Comparison of ENCODE assay signal across 1 cellular context in the genomic region with DNA sequence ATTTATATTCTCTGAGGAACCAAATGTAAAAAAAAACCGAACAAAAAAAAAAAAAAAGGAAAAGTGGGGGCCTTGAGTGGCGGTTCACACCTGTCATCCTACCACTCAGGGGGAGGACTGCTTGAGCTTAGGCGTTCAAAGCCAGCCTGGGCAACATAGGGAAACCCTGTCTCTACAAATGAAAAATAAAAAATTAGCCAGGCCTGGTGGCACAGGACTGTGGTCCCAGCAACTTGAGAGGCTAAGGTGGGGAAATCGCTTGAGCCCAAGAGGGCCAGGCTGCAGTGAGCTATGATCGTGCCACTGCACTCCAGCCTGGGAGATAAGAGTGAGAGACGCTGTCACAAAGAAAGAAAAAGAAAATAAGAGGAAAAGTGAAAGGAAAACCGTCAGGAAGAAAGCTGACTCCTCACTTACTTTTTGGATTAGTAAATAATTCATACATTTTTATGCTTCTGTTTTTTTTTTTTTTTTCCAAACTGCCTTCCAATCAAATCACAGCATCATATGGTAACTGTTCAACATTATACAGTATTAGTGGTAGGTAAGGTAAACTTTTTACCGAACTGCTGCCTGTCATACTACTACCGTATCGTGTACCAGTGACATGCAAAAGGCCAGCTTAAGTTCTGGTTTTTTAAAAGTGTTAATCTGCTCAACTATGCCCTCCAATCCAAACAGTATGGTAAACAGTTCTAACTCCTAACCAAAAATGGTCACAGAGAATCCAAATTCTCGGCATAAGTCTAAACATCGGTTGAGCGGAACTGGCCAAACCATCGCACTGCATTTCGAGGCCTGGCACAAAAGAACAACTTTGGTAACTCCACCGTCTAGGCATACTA.
TF ChIP-seq lines count a peak whose summit lies in the region.

No MANE protein-coding gene starts in this region.

TF ChIP-seq in endothelial cell of umbilical vein, 7 proteins besides CTCF, POLR2A, EP300 and RAD21 (continued from another document):
- TF ChIP-seq EZH2 (IDR thresholded peaks at IDR 0.05; ENCODE audit: borderline replicate concordance, low read depth, low read length, severe bottlenecking) (no peak), POLR2AphosphoS5 (IDR thresholded peaks at IDR 0.05; ENCODE audit: insufficient read depth, low read depth, low read length) (no peak), MYC (IDR thresholded peaks at IDR 0.05; ENCODE audit: low read depth, low read length) (no peak), FOS (IDR thresholded peaks at IDR 0.05; ENCODE audit: borderline replicate concordance, insufficient read depth, low read length) (no peak), GATA2 (IDR thresholded peaks at IDR 0.05; ENCODE audit: insufficient read depth, insufficient read length, low read depth, low read length) (no peak)
